In the genomic region with DNA sequence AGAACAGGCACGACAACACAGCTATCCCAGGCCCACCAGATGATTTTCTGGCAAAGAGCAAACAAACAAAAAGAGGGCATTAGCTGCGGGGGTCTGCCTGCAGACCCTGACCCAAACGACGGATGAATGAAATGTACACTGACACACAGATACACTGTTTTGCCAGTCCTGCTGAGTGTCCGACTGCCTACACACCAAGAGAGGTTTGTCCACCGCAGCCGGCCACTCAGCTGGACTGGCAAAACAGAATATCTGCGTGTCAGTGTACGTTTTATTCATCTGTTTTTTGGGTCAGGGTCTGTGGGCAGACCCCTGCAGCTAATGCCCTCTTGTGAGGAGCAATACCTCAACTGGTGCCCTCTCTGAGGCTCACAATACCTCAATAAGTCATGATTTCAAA, we compare ENCODE assay signal across 4 cellular contexts.
"Had no signal": no experiment of that assay in that cellular context is flagged by ENCODE, and none has a peak within 500 bp of the region (broad histone marks: within the 10 kb centered on the region; RNA-seq: fewer than 3 reads in every experiment).

No MANE protein-coding gene starts in this region.

- H3K4me3 Mint-ChIP-seq: HFFc6 had no signal

- H3K27ac Mint-ChIP-seq: HFFc6 had no signal

- H3K4me1 Mint-ChIP-seq: IgD-negative memory B cell had no signal

- H3K36me3 Mint-ChIP-seq: IgD-negative memory B cell had no signal

- DNase-seq: GM23248, GOT3, HFFc6 had no signal
